34 cellular contexts compared by ENCODE assay signal in the genomic region with DNA sequence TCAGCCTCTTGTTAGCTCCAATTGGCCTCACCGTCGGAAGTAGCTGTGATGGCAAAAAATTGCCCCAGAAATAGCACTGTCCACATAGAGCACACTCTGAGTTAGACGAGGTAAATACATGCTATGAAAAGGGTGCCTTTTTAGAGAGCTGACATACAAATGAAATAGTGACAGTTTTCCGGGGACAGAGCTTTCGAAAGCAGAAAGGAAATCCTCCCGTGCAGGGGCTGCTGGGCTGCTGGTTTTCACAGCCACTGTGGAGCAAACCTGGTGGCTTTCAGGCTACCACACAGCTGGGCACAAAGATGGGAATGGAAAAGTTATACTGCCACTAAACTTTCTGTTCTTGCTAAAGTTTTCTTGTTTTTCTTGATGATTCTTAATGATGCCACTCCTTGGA. TPM values are rescaled to one million over a fixed set of nuclear protein-coding genes. Genes with fewer than 3 reads are reported as not detected.
"Had no signal": no experiment of that assay in that cellular context is flagged by ENCODE, and none has a peak within 500 bp of the region (broad histone marks: within the 10 kb centered on the region; RNA-seq: fewer than 3 reads in every experiment).

No MANE protein-coding gene starts in this region.

- H3K36me3 Mint-ChIP-seq: activated naive CD4-positive, alpha-beta T cell treated with anti-CD3 and anti-CD28 coated beads, Interleukin-2, amount 50 U/mL, for 72 hours had no signal

- H3K4me1 Mint-ChIP-seq: activated CD4-positive, alpha-beta T cell treated with anti-CD3 and anti-CD28 coated beads, Interleukin-2, amount 10 ng/mL, durations not matched to agents 24 days and 14 days had no signal

- H3K4me3 ChIP-seq: adrenal gland, body of pancreas, breast epithelium, K562, MG63, Peyer's patch had no signal

- H3K4me1 ChIP-seq: adrenal gland, body of pancreas, breast epithelium, Peyer's patch had no signal

- H3K36me3 ChIP-seq: adrenal gland, breast epithelium, MG63, Peyer's patch, WERI-Rb-1 had no signal

- H3K27ac Mint-ChIP-seq: activated CD4-positive, alpha-beta T cell treated with anti-CD3 and anti-CD28 coated beads, Interleukin-2, amount 10 ng/mL, durations not matched to agents 24 days and 14 days; activated CD8-positive, alpha-beta T cell treated with anti-CD3 and anti-CD28 coated beads for 36 hours; activated naive CD4-positive, alpha-beta T cell treated with anti-CD3 and anti-CD28 coated beads for 36 hours; activated naive CD4-positive, alpha-beta T cell treated with anti-CD3 and anti-CD28 coated beads, Interleukin-2, amount 50 U/mL, for 72 hours; activated T-cell treated with anti-CD3 and anti-CD28 coated beads, Interleukin-2, amount 50 U/mL, for 24 hours; activated T-helper 2 cell treated with anti-CD3 and anti-CD28 coated beads, Interferon-gamma antibody, Interleukin-2, Interleukin-4, amounts not matched to agents 10 μg/mL and 5 μg/mL and 100 μg/mL, durations not matched to agents 14 hours and 24 hours and 36 hours had no signal

- H3K9me3 ChIP-seq: adrenal gland, body of pancreas, breast epithelium, MG63, Peyer's patch had no signal

- ATAC-seq: activated CD8-positive, alpha-beta T cell treated with anti-CD3 and anti-CD28 coated beads for 36 hours; activated naive CD4-positive, alpha-beta T cell treated with anti-CD3 and anti-CD28 coated beads, Interleukin-2, amount 50 U/mL, for 72 hours; body of pancreas; K562; PC-3 had no signal

- H3K4me3 Mint-ChIP-seq: activated CD4-positive, alpha-beta T cell treated with anti-CD3 and anti-CD28 coated beads, Interleukin-2, amount 10 ng/mL, durations not matched to agents 24 days and 14 days; activated CD8-positive, alpha-beta T cell treated with anti-CD3 and anti-CD28 coated beads for 36 hours; activated naive CD4-positive, alpha-beta T cell treated with anti-CD3 and anti-CD28 coated beads for 36 hours; activated T-cell treated with anti-CD3 and anti-CD28 coated beads, Interleukin-2, amount 50 U/mL, for 24 hours had no signal

- H3K27ac ChIP-seq: adrenal gland, body of pancreas, breast epithelium, Peyer's patch, WERI-Rb-1 had no signal

- H3K9me3 Mint-ChIP-seq: activated CD4-positive, alpha-beta T cell treated with anti-CD3 and anti-CD28 coated beads, Interleukin-2, amount 10 ng/mL, durations not matched to agents 24 days and 14 days; activated CD8-positive, alpha-beta T cell treated with anti-CD3 and anti-CD28 coated beads for 36 hours; activated naive CD4-positive, alpha-beta T cell treated with anti-CD3 and anti-CD28 coated beads for 36 hours; activated naive CD4-positive, alpha-beta T cell treated with anti-CD3 and anti-CD28 coated beads, Interleukin-2, amount 50 U/mL, for 72 hours; activated T-cell treated with anti-CD3 and anti-CD28 coated beads, Interleukin-2, amount 50 U/mL, for 24 hours; activated T-helper 2 cell treated with anti-CD3 and anti-CD28 coated beads, Interferon-gamma antibody, Interleukin-2, Interleukin-4, amounts not matched to agents 10 μg/mL and 5 μg/mL and 100 μg/mL, durations not matched to agents 14 hours and 24 hours and 36 hours had no signal

- DNase-seq: activated CD4-positive, alpha-beta T cell treated with anti-CD3 and anti-CD28 coated beads for 1 hour; activated CD4-positive, alpha-beta T cell treated with anti-CD3 and anti-CD28 coated beads, Interleukin-2, amount 10 ng/mL, durations not matched to agents 24 days and 14 days; activated CD4-positive, alpha-beta T cell treated with anti-CD3 and anti-CD28 coated beads, Interleukin-2, amount 50 U/mL, for 4 hours; activated CD4-positive, CD25-positive, alpha-beta regulatory T cell; activated CD8-positive, alpha-beta T cell treated with anti-CD3 and anti-CD28 coated beads for 36 hours; activated gamma-delta T cell; activated naive CD4-positive, alpha-beta T cell treated with anti-CD3 and anti-CD28 coated beads for 36 hours; activated T-cell treated with anti-CD3 and anti-CD28 coated beads, Interleukin-2, amount 50 U/mL, for 24 hours; adrenal gland; body of pancreas; Karpas-422; MG63; NCI-H1092 treated with DMSO at 0.1 percent for 48 hours; NCI-H187 treated with DMSO at 0.1 percent for 48 hours; NCI-H2081; NCI-H226; NCI-H446 treated with DMSO at 0.1 percent for 48 hours; NCI-H524; NCI-H82; PC-3; Peyer's patch; RPMI8226; SHP77 treated with DMSO at 0.1 percent for 48 hours; T1000; WERI-Rb-1 had no signal

- H3K27me3 ChIP-seq: body of pancreas, Peyer's patch had no signal

RNA-seq across cellular contexts. Expression of a gene that starts 8.3 kb away (rescaled TPM):
- total RNA-seq: activated CD4-positive, alpha-beta T cell treated with anti-CD3 and anti-CD28 coated beads, Interleukin-2, amount 10 ng/mL, durations not matched to agents 24 days and 14 days; activated CD8-positive, alpha-beta memory T cell treated with anti-CD3 and anti-CD28 coated beads for 36 hours; activated CD8-positive, alpha-beta T cell treated with anti-CD3 and anti-CD28 coated beads for 36 hours; activated naive CD4-positive, alpha-beta T cell treated with anti-CD3 and anti-CD28 coated beads for 36 hours; activated naive CD4-positive, alpha-beta T cell treated with anti-CD3 and anti-CD28 coated beads, Interleukin-2, amount 50 U/mL, for 72 hours; activated T-helper 2 cell treated with anti-CD3 and anti-CD28 coated beads, Interferon-gamma antibody, Interleukin-2, Interleukin-4, amounts not matched to agents 10 μg/mL and 5 μg/mL and 100 μg/mL, durations not matched to agents 14 hours and 24 hours and 36 hours; T-helper 2 cell treated with Interferon-gamma antibody and Interleukin-4, amounts not matched to agents 100 ng/mL and 5 ng/mL, for 36 hours had no signal
- polyA plus RNA-seq: K562 had no signal

RNA-seq across cellular contexts. Expression of a gene that starts 24.9 kb away (rescaled TPM):
- total RNA-seq: activated CD4-positive, alpha-beta T cell treated with anti-CD3 and anti-CD28 coated beads, Interleukin-2, amount 10 ng/mL, durations not matched to agents 24 days and 14 days; activated CD8-positive, alpha-beta memory T cell treated with anti-CD3 and anti-CD28 coated beads for 36 hours; activated CD8-positive, alpha-beta T cell treated with anti-CD3 and anti-CD28 coated beads for 36 hours; activated naive CD4-positive, alpha-beta T cell treated with anti-CD3 and anti-CD28 coated beads for 36 hours; activated naive CD4-positive, alpha-beta T cell treated with anti-CD3 and anti-CD28 coated beads, Interleukin-2, amount 50 U/mL, for 72 hours; activated T-helper 2 cell treated with anti-CD3 and anti-CD28 coated beads, Interferon-gamma antibody, Interleukin-2, Interleukin-4, amounts not matched to agents 10 μg/mL and 5 μg/mL and 100 μg/mL, durations not matched to agents 14 hours and 24 hours and 36 hours; adrenal gland; astrocyte; body of pancreas; cardiac septum; K562; PC-3; Peyer's patch; T-helper 1 cell treated with Interleukin-12 subunit alpha and Interleukin-12 subunit beta and Interleukin-4 antibody, amounts not matched to agents 30 ng/mL and 1 ng/mL, for 36 hours; T-helper 2 cell treated with Interferon-gamma antibody and Interleukin-4, amounts not matched to agents 100 ng/mL and 5 ng/mL, for 36 hours had no signal
- polyA plus RNA-seq: adrenal gland, K562 had no signal

RNA-seq across cellular contexts. Expression of a gene that starts 39.3 kb away (rescaled TPM):
- total RNA-seq: activated CD4-positive, alpha-beta T cell treated with anti-CD3 and anti-CD28 coated beads, Interleukin-2, amount 10 ng/mL, durations not matched to agents 24 days and 14 days; activated CD8-positive, alpha-beta memory T cell treated with anti-CD3 and anti-CD28 coated beads for 36 hours; activated CD8-positive, alpha-beta T cell treated with anti-CD3 and anti-CD28 coated beads for 36 hours; activated naive CD4-positive, alpha-beta T cell treated with anti-CD3 and anti-CD28 coated beads for 36 hours; activated naive CD4-positive, alpha-beta T cell treated with anti-CD3 and anti-CD28 coated beads, Interleukin-2, amount 50 U/mL, for 72 hours; activated T-helper 2 cell treated with anti-CD3 and anti-CD28 coated beads, Interferon-gamma antibody, Interleukin-2, Interleukin-4, amounts not matched to agents 10 μg/mL and 5 μg/mL and 100 μg/mL, durations not matched to agents 14 hours and 24 hours and 36 hours; adrenal gland; astrocyte; body of pancreas; cardiac septum; K562; PC-3; Peyer's patch; T-helper 1 cell treated with Interleukin-12 subunit alpha and Interleukin-12 subunit beta and Interleukin-4 antibody, amounts not matched to agents 30 ng/mL and 1 ng/mL, for 36 hours; T-helper 2 cell treated with Interferon-gamma antibody and Interleukin-4, amounts not matched to agents 100 ng/mL and 5 ng/mL, for 36 hours had no signal
- polyA plus RNA-seq: K562 had no signal
